ENCODE assay signal across 15 cellular contexts in the genomic region with DNA sequence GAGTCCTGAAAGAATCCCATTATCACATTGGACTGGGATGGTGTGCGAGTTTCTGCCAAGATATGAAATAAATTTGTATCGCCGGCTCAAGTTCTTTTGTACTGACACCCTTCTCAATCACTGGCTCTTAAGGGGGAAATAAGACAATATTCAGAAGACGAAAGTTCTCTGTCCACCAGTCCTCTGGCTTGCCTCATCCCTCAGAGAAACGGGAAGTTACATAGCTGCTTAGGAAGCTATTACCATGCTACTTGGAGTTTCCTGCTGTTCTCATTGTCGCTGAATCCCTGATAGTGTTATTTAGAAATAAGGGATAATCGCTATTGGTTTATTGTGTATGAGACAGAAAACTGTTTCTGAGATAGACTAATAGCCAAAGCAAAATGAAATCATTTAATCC.
"Had no signal": no experiment of that assay in that cellular context is flagged by ENCODE, and none has a peak within 500 bp of the region (broad histone marks: within the 10 kb centered on the region; RNA-seq: fewer than 3 reads in every experiment).

No MANE protein-coding gene starts in this region.

- H3K36me3 ChIP-seq: adrenal gland, cardiac muscle cell, esophagus muscularis mucosa, spleen, WERI-Rb-1 had no signal

- H3K27me3 ChIP-seq: adrenal gland, cardiac muscle cell, esophagus muscularis mucosa, spleen had no signal

- H3K27ac ChIP-seq: adrenal gland, cardiac muscle cell, esophagus muscularis mucosa, psoas muscle, spleen, WERI-Rb-1 had no signal

- H3K4me3 ChIP-seq: adrenal gland, cardiac muscle cell, esophagus muscularis mucosa, psoas muscle, spleen had no signal

- ATAC-seq: activated CD8-positive, alpha-beta memory T cell treated with anti-CD3 and anti-CD28 coated beads, Interleukin-2, amount 10 ng/mL, durations not matched to agents 7 days and 5 days; sciatic nerve; stimulated activated naive CD8-positive, alpha-beta T cell treated with anti-CD3 and anti-CD28 coated beads, Interleukin-15, amount 100 ng/mL, for 72 hours had no signal

- H3K9me3 ChIP-seq: adrenal gland, esophagus muscularis mucosa, psoas muscle, spleen had no signal

- H3K4me1 ChIP-seq: adrenal gland, esophagus muscularis mucosa had no signal

- DNase-seq: activated CD4-positive, alpha-beta memory T cell treated with anti-CD3 and anti-CD28 coated beads for 36 hours; activated CD8-positive, alpha-beta memory T cell treated with anti-CD3 and anti-CD28 coated beads, Interleukin-2, amount 10 ng/mL, durations not matched to agents 7 days and 5 days; activated naive CD4-positive, alpha-beta T cell treated with anti-CD3 and anti-CD28 coated beads, Interleukin-2, amount 10 ng/mL, durations not matched to agents 7 days and 5 days; activated T-cell treated with anti-CD3 and anti-CD28 coated beads, Interleukin-2, amount 50 U/mL, for 1 hour; adrenal gland; glutamatergic neuron; mesenchymal stem cell; psoas muscle; spleen; stimulated activated naive CD8-positive, alpha-beta T cell treated with anti-CD3 and anti-CD28 coated beads, Interleukin-15, amount 100 ng/mL, for 72 hours; T-helper 1 cell; WERI-Rb-1 had no signal
